Comparison of ENCODE assay signal across 10 cellular contexts in the genomic region with DNA sequence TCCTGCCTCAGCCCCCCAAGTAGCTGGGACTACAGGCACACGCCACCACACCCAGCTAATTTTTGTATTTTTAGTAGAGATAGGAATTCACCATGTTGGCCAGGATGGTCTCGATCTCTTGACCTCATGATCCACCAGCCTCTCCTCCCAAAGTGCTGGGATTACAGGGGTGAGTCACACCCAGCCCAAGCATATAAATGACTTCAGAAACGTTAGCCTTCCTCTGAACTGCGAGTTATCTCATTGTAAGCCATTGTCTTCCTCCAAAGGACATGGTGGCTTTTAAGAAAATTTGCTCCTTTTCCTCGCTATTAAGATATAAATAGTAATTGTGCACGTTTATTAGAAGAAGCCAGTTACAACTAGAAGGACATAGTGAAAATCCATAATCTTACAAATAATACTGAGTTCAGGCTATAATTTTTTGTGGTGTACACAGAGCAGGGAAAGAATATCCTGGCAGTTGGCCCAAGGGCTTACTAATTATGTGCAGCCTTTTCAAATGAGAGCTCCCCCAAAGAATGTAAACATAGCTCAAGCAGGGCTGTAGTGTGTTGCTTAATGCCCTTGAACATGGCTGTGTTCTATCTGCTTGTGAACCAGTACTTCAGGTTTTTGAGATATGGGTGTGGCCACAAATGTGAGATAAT.
A peak's percentile ranks its signal among the peaks of the same experiment; 100 is the strongest.
DNase-seq lines count a peak whose midpoint lies in the region; ATAC-seq and TF ChIP-seq lines count a peak whose summit lies in the region.
"Had no signal": no experiment of that assay in that cellular context is flagged by ENCODE, and none has a peak within 500 bp of the region (broad histone marks: within the 10 kb centered on the region; RNA-seq: fewer than 3 reads in every experiment).

No MANE protein-coding gene starts in this region.

- no peak overlapping the region for H3K27ac ChIP-seq in adrenal gland
- H3K27ac ChIP-seq in lower lobe of right lung = peak overlapping the region; percentile 43
- no peak overlapping the region for H3K27ac ChIP-seq in CD4-positive, alpha-beta memory T cell (ENCODE audit: low read depth, low read length)

- TF ChIP-seq CTCF in Caco-2 (IDR thresholded peaks at IDR 0.05; ENCODE audit: insufficient read depth in 1 of 2, low read depth in 1 of 2, low read length in 1 of 2, severe bottlenecking in 1 of 2, unreplicated experiment in 1 of 2) (no peak), adrenal gland (IDR thresholded peaks at IDR 0.05) (no peak), lower lobe of right lung (IDR thresholded peaks at IDR 0.05) (no peak)

- no peaks in the 10 kb centered on the region for H3K27me3 ChIP-seq in Caco-2 (replicated peaks; ENCODE audit: control insufficient read depth, insufficient read depth, low read length)
- H3K27me3 ChIP-seq in adrenal gland = no peaks in the 10 kb centered on the region
- H3K27me3 ChIP-seq in lower lobe of right lung (ENCODE audit: low read depth) = no peaks in the 10 kb centered on the region
- no peaks in the 10 kb centered on the region for H3K27me3 ChIP-seq in CD4-positive, alpha-beta memory T cell (ENCODE audit: insufficient read depth, low read length)

- no peak overlapping the region for H3K4me3 Mint-ChIP-seq in Caco-2 (ENCODE audit: unreplicated experiment)
- no peak overlapping the region for H3K4me3 Mint-ChIP-seq in CD4-positive, alpha-beta memory T cell
- H3K4me3 Mint-ChIP-seq: activated T-helper 1 cell treated with anti-CD3 and anti-CD28 coated beads, Interleukin-12 subunit alpha, Interleukin-12 subunit beta, Interleukin-2, Interleukin-4 antibody, amounts not matched to agents 30 ng/mL and 10 ng/mL and 1 ng/mL, durations not matched to agents 14 hours and 24 hours and 36 hours; stimulated activated naive CD8-positive, alpha-beta T cell treated with anti-CD3 and anti-CD28 coated beads, Interleukin-15, Interleukin-2, amounts not matched to agents 100 ng/mL and 50 ng/mL, for 24 hours had no signal

- H3K4me3 ChIP-seq in Caco-2 (ENCODE audit: low read depth, low read length) (no peak overlapping the region), adrenal gland (no peak overlapping the region), lower lobe of right lung (no peak overlapping the region)
- H3K4me3 ChIP-seq in CD4-positive, alpha-beta memory T cell (ENCODE audit: low read length in 2 of 2) = no peak overlapping the region

- H3K9me3 ChIP-seq in Caco-2 (no peaks in the 10 kb centered on the region), adrenal gland (replicated peaks in 1 of 3) (no peaks in the 10 kb centered on the region), lower lobe of right lung (no peaks in the 10 kb centered on the region)
- H3K9me3 ChIP-seq in CD4-positive, alpha-beta memory T cell (ENCODE audit: control insufficient read depth in 1 of 2, low read length in 2 of 2) = no peaks in the 10 kb centered on the region

- peak; percentile 50 to 60 for DNase-seq in Caco-2
- DNase-seq in NCI-H1417 treated with DMSO at 0.1 percent for 48 hours (lab: John Stamatoyannopoulos, UW) = peak; percentile 86
- DNase-seq in adrenal gland = peak in 4 of 7 donors; percentile 41 to 48 (median 44)
- DNase-seq in lower lobe of right lung = no peak
- DNase-seq in CD4-positive, alpha-beta memory T cell = no peak

- intact Hi-C loops in Caco-2 (cut with micrococcal nuclease; ENCODE audit: unreplicated experiment) (no loop called here), adrenal gland (cut with DNase I) (no loop called here), lower lobe of right lung (cut with DNase I) (no loop called here)
- intact Hi-C loops in CD4-positive, alpha-beta memory T cell (cut with micrococcal nuclease) = no loop called here

- peaks cover 10% of the 10 kb centered on the region for H3K4me1 Mint-ChIP-seq in Caco-2 (ENCODE audit: low read depth, unreplicated experiment)
- H3K4me1 Mint-ChIP-seq in CD4-positive, alpha-beta memory T cell = no peaks in the 10 kb centered on the region

- H3K9me3 Mint-ChIP-seq in Caco-2 (ENCODE audit: unreplicated experiment) = no peaks in the 10 kb centered on the region
- peaks cover 0 to 1% (median 0%) of the 10 kb centered on the region in 8 donors for H3K9me3 Mint-ChIP-seq in CD4-positive, alpha-beta memory T cell
- H3K9me3 Mint-ChIP-seq: activated T-helper 1 cell treated with anti-CD3 and anti-CD28 coated beads, Interleukin-12 subunit alpha, Interleukin-12 subunit beta, Interleukin-2, Interleukin-4 antibody, amounts not matched to agents 30 ng/mL and 10 ng/mL and 1 ng/mL, durations not matched to agents 14 hours and 24 hours and 36 hours; stimulated activated naive CD8-positive, alpha-beta T cell treated with anti-CD3 and anti-CD28 coated beads, Interleukin-15, Interleukin-2, amounts not matched to agents 100 ng/mL and 50 ng/mL, for 24 hours had no signal

- H3K36me3 Mint-ChIP-seq in Caco-2 (ENCODE audit: insufficient read depth, unreplicated experiment) = peaks cover 13% of the 10 kb centered on the region
- no peaks in the 10 kb centered on the region for H3K36me3 Mint-ChIP-seq in CD4-positive, alpha-beta memory T cell

- CTCF ChIA-PET in Caco-2 (lab: Charles Lee) = interaction anchor here (0.7 to 1.2 kb wide), 3 partner anchors 9 to 452 kb away, joined by 3 to 4 read pairs (median 3); no protein-coding TSS in a partner anchor
- CTCF ChIA-PET in CD4-positive, alpha-beta memory T cell (lab: Charles Lee; ENCODE audit: partially characterized antibody) = no interaction called here

- no peaks in the 10 kb centered on the region for H3K36me3 ChIP-seq in Caco-2 (ENCODE audit: control insufficient read depth, insufficient read depth, low read length)
- no peaks in the 10 kb centered on the region for H3K36me3 ChIP-seq in adrenal gland (replicated peaks in 1 of 2)
- no peaks in the 10 kb centered on the region for H3K36me3 ChIP-seq in lower lobe of right lung
- no peaks in the 10 kb centered on the region for H3K36me3 ChIP-seq in CD4-positive, alpha-beta memory T cell (ENCODE audit: insufficient read depth, low read length)

- H3K27me3 Mint-ChIP-seq in Caco-2 (ENCODE audit: insufficient read depth, unreplicated experiment) = no peaks in the 10 kb centered on the region
- H3K27me3 Mint-ChIP-seq in CD4-positive, alpha-beta memory T cell = peaks cover 2 to 4% of the 10 kb centered on the region in 2 donors
- H3K27me3 Mint-ChIP-seq: stimulated activated naive CD8-positive, alpha-beta T cell treated with anti-CD3 and anti-CD28 coated beads, Interleukin-15, Interleukin-2, amounts not matched to agents 100 ng/mL and 50 ng/mL, for 24 hours had no signal

- ATAC-seq in lower lobe of right lung = peak; percentile 95 to 98
- ATAC-seq in activated CD4-positive, CD25-positive, alpha-beta regulatory T cell treated with anti-CD3 and anti-CD28 coated beads, Interleukin-2, amount 50 U/mL, for 24 hours = no peak
- ATAC-seq in GM18909 (IDR thresholded peaks at IDR 0.05; ENCODE audit: poor library complexity, unreplicated experiment) = no peak
- ATAC-seq in GM18858 (IDR thresholded peaks at IDR 0.05; ENCODE audit: unreplicated experiment) = no peak

- H3K27ac Mint-ChIP-seq in Caco-2 (ENCODE audit: unreplicated experiment) = no peak overlapping the region
- no peak overlapping the region for H3K27ac Mint-ChIP-seq in CD4-positive, alpha-beta memory T cell
- H3K27ac Mint-ChIP-seq: activated T-helper 1 cell treated with anti-CD3 and anti-CD28 coated beads, Interleukin-12 subunit alpha, Interleukin-12 subunit beta, Interleukin-2, Interleukin-4 antibody, amounts not matched to agents 30 ng/mL and 10 ng/mL and 1 ng/mL, durations not matched to agents 14 hours and 24 hours and 36 hours; stimulated activated naive CD8-positive, alpha-beta T cell treated with anti-CD3 and anti-CD28 coated beads, Interleukin-15, Interleukin-2, amounts not matched to agents 100 ng/mL and 50 ng/mL, for 24 hours had no signal

- TF ChIP-seq POLR2A in adrenal gland (IDR thresholded peaks at IDR 0.05) = no peak

- no TSS peak for BruUV-seq in Caco-2 (replicated peaks; lab: Mats Ljungman, UMichigan)

- H3K4me1 ChIP-seq in Caco-2 = peaks cover 10% of the 10 kb centered on the region
- peaks cover 17 to 29% of the 10 kb centered on the region in 2 donors for H3K4me1 ChIP-seq in adrenal gland (replicated peaks in 1 of 2)
- peaks cover 11% of the 10 kb centered on the region for H3K4me1 ChIP-seq in lower lobe of right lung
- no peaks in the 10 kb centered on the region for H3K4me1 ChIP-seq in CD4-positive, alpha-beta memory T cell (ENCODE audit: insufficient read depth, low read length)

- POLR2A ChIA-PET in Caco-2 (lab: Charles Lee) = interaction anchor here (1.0 kb wide), 1 partner anchor 14 kb away, joined by 3 read pairs; no protein-coding TSS in a partner anchor
- POLR2A ChIA-PET in CD4-positive, alpha-beta memory T cell (lab: Charles Lee; ENCODE audit: partially characterized antibody) = no interaction called here

- WGBS in adrenal gland, 4 donors = 56 to 69% (median 64%) methylated on average over 6 of the region's 6 CpGs

Comparison
In these comparisons a context has a peak if more than half of its experiments do, and no peak if none do; other contexts are left out.
1. DNase-seq: peak in Caco-2 (2 of 2), NCI-H1417 treated with DMSO at 0.1 percent for 48 hours (single experiment) and adrenal gland (4 of 7); none in lower lobe of right lung (single experiment) and CD4-positive, alpha-beta memory T cell (0 of 5).
2. ATAC-seq: peak in lower lobe of right lung (2 of 2); none in activated CD4-positive, CD25-positive, alpha-beta regulatory T cell treated with anti-CD3 and anti-CD28 coated beads, Interleukin-2, amount 50 U/mL, for 24 hours (0 of 2), GM18909 (single experiment) and GM18858 (single experiment).